Comparison of ENCODE assay signal across 8 cellular contexts in the genomic region with DNA sequence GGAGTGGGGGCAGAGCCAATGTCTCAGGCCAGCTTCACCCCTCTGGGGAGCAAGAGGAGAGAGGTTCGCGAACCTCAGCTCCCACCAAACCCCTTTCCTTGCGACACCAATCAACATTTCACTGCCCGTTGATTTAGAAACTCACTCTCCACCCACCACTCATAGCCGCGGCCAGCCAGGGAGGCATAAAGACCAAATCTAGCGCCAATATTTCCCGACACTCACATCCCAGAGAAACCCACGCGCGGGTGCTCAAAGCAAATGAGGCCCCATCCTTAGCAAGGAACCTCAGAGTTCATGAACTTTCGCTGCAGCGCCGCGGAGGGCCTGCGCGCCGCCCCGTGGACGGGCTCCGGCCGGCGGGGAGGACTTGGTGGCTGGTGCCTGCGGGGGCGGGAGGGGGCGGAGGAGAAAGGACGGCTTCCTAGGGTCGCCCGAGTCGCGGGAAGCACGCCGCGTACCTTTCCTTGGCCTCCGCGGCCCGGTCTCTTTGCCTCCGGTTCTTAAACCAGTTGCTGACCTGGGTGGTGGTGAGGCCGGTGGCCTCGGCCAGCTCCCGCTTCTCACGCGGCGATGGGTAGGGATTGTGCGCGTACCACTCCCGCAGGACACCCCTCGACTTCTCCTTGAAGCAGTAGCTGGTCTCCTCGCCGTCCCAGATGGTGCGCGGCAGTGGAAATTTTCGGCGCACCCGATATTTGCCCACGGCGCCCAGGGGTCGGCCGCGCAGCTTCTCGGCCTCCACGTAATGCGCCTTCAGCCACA. TPM values are rescaled to one million over a fixed set of nuclear protein-coding genes. Genes with fewer than 3 reads are reported as not detected.
A peak's percentile ranks its signal among the peaks of the same experiment; 100 is the strongest.
DNase-seq lines count a peak whose midpoint lies in the region; ATAC-seq and TF ChIP-seq lines count a peak whose summit lies in the region.

No MANE protein-coding gene starts in this region.

- peak overlapping the region; percentile 70 for H3K27ac ChIP-seq in epithelial cell of prostate

- DNase-seq in GM10266 (ENCODE audit: extremely low spot score) (peak; percentile 47), NCI-H524 treated with DMSO at 0.1 percent for 48 hours (lab: John Stamatoyannopoulos, UW) (peak; percentile 21), epithelial cell of prostate (ENCODE audit: low read depth, low spot score) (no peak), posterior vena cava (ENCODE audit: low spot score) (peak; percentile 81), mesenteric fat pad (ENCODE audit: low spot score) (no peak)
- no peak for DNase-seq in stimulated activated CD4-positive, alpha-beta T cell treated with anti-CD3 and anti-CD28 coated beads, Interleukin-2, amount 100 ng/mL, for 48 hours
- DNase-seq in activated CD8-positive, alpha-beta memory T cell treated with anti-CD3 and anti-CD28 coated beads, Interleukin-2, amount 50 U/mL, for 4 hours, result no peak

- intact Hi-C loops in posterior vena cava (cut with DNase I), result no loop called here

- no peak for TF ChIP-seq CTCF in GM10266 (IDR thresholded peaks at IDR 0.05; ENCODE audit: control insufficient read depth, insufficient read depth, low read depth, missing control alignments)

- no peak for ATAC-seq in HG03159 (IDR thresholded peaks at IDR 0.05; ENCODE audit: unreplicated experiment)

RNA-seq across cellular contexts. Expression of gene SIX1, which starts 0.9 kb away (rescaled TPM):
- total RNA-seq in posterior vena cava (1 to 10 TPM; 4.3 TPM), mesenteric fat pad (2.6 TPM)

Comparison
In these comparisons a context has a peak if more than half of its experiments do, and no peak if none do; other contexts are left out.
1. DNase-seq: peak in GM10266 (single experiment), NCI-H524 treated with DMSO at 0.1 percent for 48 hours (single experiment) and posterior vena cava (single experiment); none in epithelial cell of prostate (single experiment), stimulated activated CD4-positive, alpha-beta T cell treated with anti-CD3 and anti-CD28 coated beads, Interleukin-2, amount 100 ng/mL, for 48 hours (0 of 2), activated CD8-positive, alpha-beta memory T cell treated with anti-CD3 and anti-CD28 coated beads, Interleukin-2, amount 50 U/mL, for 4 hours (single experiment) and mesenteric fat pad (single experiment).